ENCODE assay signal across 13 cellular contexts in genomic region chr4:63583561-63583960, GRCh38.
A peak's percentile ranks its signal among the peaks of the same experiment; 100 is the strongest.
DNase-seq lines count a peak whose midpoint lies in the region; ATAC-seq and TF ChIP-seq lines count a peak whose summit lies in the region.
"Had no signal": no experiment of that assay in that cellular context is flagged by ENCODE, and none has a peak within 500 bp of the region (broad histone marks: within the 10 kb centered on the region; RNA-seq: fewer than 3 reads in every experiment).

No MANE protein-coding gene starts in this region.

- H3K27ac ChIP-seq in foreskin keratinocyte (no peak overlapping the region), gastrocnemius medialis (no peak overlapping the region), tibial nerve (no peak overlapping the region), Karpas-422 (ENCODE audit: low read length) (no peak overlapping the region)
- H3K27ac ChIP-seq: GM23248 had no signal

- H3K27me3 ChIP-seq in foreskin keratinocyte (no peaks in the 10 kb centered on the region), gastrocnemius medialis (no peaks in the 10 kb centered on the region), tibial nerve (no peaks in the 10 kb centered on the region), Karpas-422 (ENCODE audit: low read length) (no peaks in the 10 kb centered on the region)

- no peak overlapping the region for H3K4me3 ChIP-seq in gastrocnemius medialis
- H3K4me3 ChIP-seq in tibial nerve: no peak overlapping the region
- H3K4me3 ChIP-seq in Karpas-422 (ENCODE audit: low read length): no peak overlapping the region
- H3K4me3 ChIP-seq: GM23248 had no signal

- H3K27me3 Mint-ChIP-seq in nephron (ENCODE audit: low read depth): no peaks in the 10 kb centered on the region
- H3K27me3 Mint-ChIP-seq: CD4-positive, alpha-beta memory T cell had no signal

- no peaks in the 10 kb centered on the region for H3K9me2 ChIP-seq in Karpas-422 (replicated peaks; ENCODE audit: insufficient read depth, low read length)

- no peak for TF ChIP-seq CTCF in foreskin keratinocyte (conservative IDR thresholded peaks at IDR 0.05)
- no peak for TF ChIP-seq CTCF in nephron (IDR thresholded peaks at IDR 0.05; ENCODE audit: unreplicated experiment in 3 of 3)
- TF ChIP-seq CTCF in gastrocnemius medialis (IDR thresholded peaks at IDR 0.05 in 4 of 5, conservative IDR thresholded peaks at IDR 0.05 in 1 of 5): no peak
- no peak for TF ChIP-seq CTCF in tibial nerve (IDR thresholded peaks at IDR 0.05)

- intact Hi-C loops in gastrocnemius medialis (cut with DNase I; ENCODE audit: low total_unique reads): no loop called here

- WGBS in tibial nerve, 2 donors: 78 to 85% methylated on average over 2 of the region's 2 CpGs

- ATAC-seq in foreskin keratinocyte: peak; percentile 67
- ATAC-seq in gastrocnemius medialis: no peak

- peaks cover 8% of the 10 kb centered on the region for H3K9me3 Mint-ChIP-seq in nephron

- no peak overlapping the region for H3K9ac ChIP-seq in Karpas-422 (ENCODE audit: low read length)
- H3K9ac ChIP-seq: GM23248 had no signal

- in situ Hi-C loops in gastrocnemius medialis (cut with MboI; ENCODE audit: low sequenced_read_pairs in 4 of 4): no loop called here

- H3K79me2 ChIP-seq in Karpas-422 (ENCODE audit: low read length): no peaks in the 10 kb centered on the region

- H4K20me1 ChIP-seq in Karpas-422 (ENCODE audit: insufficient read depth, low read depth, low read length): no peaks in the 10 kb centered on the region

- H3K9me3 ChIP-seq in gastrocnemius medialis (no peaks in the 10 kb centered on the region), tibial nerve (no peaks in the 10 kb centered on the region), Karpas-422 (ENCODE audit: low read length) (peaks cover 33% of the 10 kb centered on the region)
- H3K9me3 ChIP-seq: Caco-2 had no signal

- no peak overlapping the region for H3K4me2 ChIP-seq in Karpas-422 (ENCODE audit: low read depth, low read length, poor library complexity, severe bottlenecking)

- no peak for TF ChIP-seq POLR2A in gastrocnemius medialis (IDR thresholded peaks at IDR 0.05)
- no peak for TF ChIP-seq POLR2A in tibial nerve (IDR thresholded peaks at IDR 0.05)

- no peak overlapping the region for H2AFZ ChIP-seq in Karpas-422 (ENCODE audit: low read length)
- H2AFZ ChIP-seq: GM23248 had no signal

- H3K36me3 ChIP-seq in gastrocnemius medialis (no peaks in the 10 kb centered on the region), tibial nerve (no peaks in the 10 kb centered on the region), Karpas-422 (ENCODE audit: insufficient read depth, low read length) (no peaks in the 10 kb centered on the region)

- H3K27ac Mint-ChIP-seq in nephron: peak overlapping the region; percentile 15 to 70 (median 46)
- H3K27ac Mint-ChIP-seq: CD4-positive, alpha-beta memory T cell had no signal

- H3K4me1 ChIP-seq in foreskin keratinocyte: no peaks in the 10 kb centered on the region
- no peaks in the 10 kb centered on the region for H3K4me1 ChIP-seq in gastrocnemius medialis
- H3K4me1 ChIP-seq in tibial nerve: no peaks in the 10 kb centered on the region
- H3K4me1 ChIP-seq in Karpas-422 (ENCODE audit: low read length): no peaks in the 10 kb centered on the region
- H3K4me1 ChIP-seq: Caco-2 had no signal

- no peaks in the 10 kb centered on the region for H3K4me1 Mint-ChIP-seq in nephron
- H3K4me1 Mint-ChIP-seq: CD4-positive, alpha-beta memory T cell had no signal

- no peak for TF ChIP-seq EP300 in tibial nerve (IDR thresholded peaks at IDR 0.05)

- H3K4me3 Mint-ChIP-seq in nephron: no peak overlapping the region
- H3K4me3 Mint-ChIP-seq: CD4-positive, alpha-beta memory T cell had no signal

- no peaks in the 10 kb centered on the region for H3K36me3 Mint-ChIP-seq in nephron (ENCODE audit: low read depth)
- H3K36me3 Mint-ChIP-seq: CD4-positive, alpha-beta memory T cell had no signal

- DNase-seq in foreskin keratinocyte (peak; percentile 44 to 76), kidney tubule cell (ENCODE audit: low spot score) (peak; percentile 41), gastrocnemius medialis (no peak), tibial nerve (ENCODE audit: low spot score in 2 of 2) (no peak), Karpas-422 (no peak)
- DNase-seq: C1 segment of cervical spinal cord; Caco-2; CD4-positive, alpha-beta memory T cell; DND-41; GM23248; H7; HCEC 1CT had no signal

Comparison
In these comparisons a context has a peak if more than half of its experiments do, and no peak if none do; other contexts are left out.
1. DNase-seq: peak in foreskin keratinocyte (2 of 2) and kidney tubule cell (single experiment); none in gastrocnemius medialis (0 of 2), tibial nerve (0 of 2) and Karpas-422 (single experiment).